Comparison of ENCODE assay signal across 35 cellular contexts in genomic region chr12:19933924-19934323, GRCh38.
"Had no signal": no experiment of that assay in that cellular context is flagged by ENCODE, and none has a peak within 500 bp of the region (broad histone marks: within the 10 kb centered on the region; RNA-seq: fewer than 3 reads in every experiment).

No MANE protein-coding gene starts in this region.

- H3K36me3 ChIP-seq: MG63 had no signal

- H3K4me3 ChIP-seq: MG63 had no signal

- H3K27me3 ChIP-seq: MG63 had no signal

- H3K9me3 ChIP-seq: MG63 had no signal

- DNase-seq: Kasumi-1, MG63, MM.1S, MV-4-11, NCI-H1048, NCI-H1092, NCI-H1092 treated with DMSO at 0.1 percent for 48 hours, NCI-H1105, NCI-H1105 treated with DMSO at 0.1 percent for 48 hours, NCI-H1417, NCI-H1417 treated with DMSO at 0.1 percent for 48 hours, NCI-H1436, NCI-H1436 treated with DMSO at 0.1 percent for 48 hours, NCI-H146, NCI-H1694, NCI-H1694 treated with DMSO at 0.1 percent for 48 hours, NCI-H187, NCI-H187 treated with DMSO at 0.1 percent for 48 hours, NCI-H1930, NCI-H2029, NCI-H2029 treated with DMSO at 0.1 percent for 48 hours, NCI-H2081, NCI-H2081 treated with DMSO at 0.1 percent for 48 hours, NCI-H2107, NCI-H2171, NCI-H2171 treated with DMSO at 0.1 percent for 48 hours, NCI-H2227 treated with DMSO at 0.1 percent for 48 hours, NCI-H226, NCI-H345, NCI-H446, NCI-H446 treated with DMSO at 0.1 percent for 48 hours, NCI-H510A, NCI-H510A treated with DMSO at 0.1 percent for 48 hours, NCI-H524, NCI-H524 treated with DMSO at 0.1 percent for 48 hours had no signal
